Comparison of ENCODE assay signal across 4 cellular contexts in the genomic region with DNA sequence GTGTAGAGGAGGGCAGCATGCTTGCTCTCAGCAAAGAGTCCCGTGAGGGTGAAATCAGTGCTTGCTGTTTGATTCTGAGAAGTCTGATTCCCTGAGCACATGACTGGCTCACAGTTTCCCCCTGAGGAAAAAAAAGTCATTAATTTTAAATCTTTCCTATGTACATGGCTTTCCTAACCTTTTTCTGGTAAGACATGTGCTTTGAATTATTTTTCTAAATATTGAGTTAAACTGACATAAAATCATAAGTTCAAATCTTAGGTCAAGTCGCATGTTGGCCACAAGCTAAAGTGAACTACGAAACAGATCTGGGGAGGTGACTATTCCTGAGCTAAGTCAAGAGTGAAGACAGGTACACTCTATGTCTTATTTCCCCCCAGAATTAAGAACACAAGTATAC. TPM values are rescaled to one million over a fixed set of nuclear protein-coding genes. Genes with fewer than 3 reads are reported as not detected.
"Had no signal": no experiment of that assay in that cellular context is flagged by ENCODE, and none has a peak within 500 bp of the region (broad histone marks: within the 10 kb centered on the region; RNA-seq: fewer than 3 reads in every experiment).

A gene with protein sequence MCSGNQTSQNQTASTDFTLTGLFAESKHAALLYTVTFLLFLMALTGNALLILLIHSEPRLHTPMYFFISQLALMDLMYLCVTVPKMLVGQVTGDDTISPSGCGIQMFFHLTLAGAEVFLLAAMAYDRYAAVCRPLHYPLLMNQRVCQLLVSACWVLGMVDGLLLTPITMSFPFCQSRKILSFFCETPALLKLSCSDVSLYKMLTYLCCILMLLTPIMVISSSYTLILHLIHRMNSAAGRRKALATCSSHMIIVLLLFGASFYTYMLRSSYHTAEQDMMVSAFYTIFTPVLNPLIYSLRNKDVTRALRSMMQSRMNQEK (minus strand): TSS at position 101 of the 400 bp plus-strand sequence. CDS start 0 bp downstream, at position 101.

RNA-seq across cellular contexts. Expression of the gene that starts here (rescaled TPM):
- total RNA-seq: LHCN-M2, M059J, MCF 10A, NCI-H460 had no signal
